20 cellular contexts compared by ENCODE assay signal in the genomic region with DNA sequence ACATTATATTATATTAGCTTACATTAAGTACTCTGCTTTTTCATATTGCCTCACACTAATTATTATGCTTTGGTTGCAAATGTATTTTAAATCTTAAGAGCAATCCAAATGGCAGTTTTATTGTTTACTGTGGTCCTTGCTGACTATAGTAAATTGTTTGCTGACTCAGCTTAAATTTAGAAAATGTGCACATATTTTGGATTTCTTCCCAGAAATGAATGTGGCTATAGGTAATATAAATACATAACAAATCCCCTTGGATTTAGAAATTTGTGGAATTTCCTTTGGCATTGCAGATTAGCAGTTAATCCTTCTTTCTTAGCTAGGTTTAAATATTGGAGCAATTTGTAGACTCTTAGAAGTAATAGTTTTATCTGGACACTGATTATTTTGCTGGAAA.
DNase-seq lines count a peak whose midpoint lies in the region; ATAC-seq and TF ChIP-seq lines count a peak whose summit lies in the region.
"Had no signal": no experiment of that assay in that cellular context is flagged by ENCODE, and none has a peak within 500 bp of the region (broad histone marks: within the 10 kb centered on the region; RNA-seq: fewer than 3 reads in every experiment).

No MANE protein-coding gene starts in this region.

- H3K27ac ChIP-seq in breast epithelium: no peak overlapping the region
- H3K27ac ChIP-seq: 22Rv1, BLaER1, HL-60 had no signal

- H3K9me3 ChIP-seq in breast epithelium: peaks cover 7 to 8% of the 10 kb centered on the region in 2 donors
- H3K9me3 ChIP-seq: HAP-1 had no signal

- no peaks in the 10 kb centered on the region for H3K36me3 ChIP-seq in breast epithelium
- H3K36me3 ChIP-seq: BLaER1, HAP-1 had no signal

- no peaks in the 10 kb centered on the region for H3K4me1 ChIP-seq in breast epithelium
- H3K4me1 ChIP-seq: HAP-1 had no signal

- BruUV-seq in MCF 10A (replicated peaks; lab: Mats Ljungman, UMichigan): no TSS peak

- no peaks in the 10 kb centered on the region for H3K27me3 ChIP-seq in breast epithelium
- H3K27me3 ChIP-seq: BLaER1 had no signal

- no peaks in the 10 kb centered on the region for H3K9me3 Mint-ChIP-seq in MCF 10A (ENCODE audit: unreplicated experiment)
- H3K9me3 Mint-ChIP-seq in nephron: peaks cover 4% of the 10 kb centered on the region
- H3K9me3 Mint-ChIP-seq in osteocyte (ENCODE audit: unreplicated experiment): peaks cover 17% of the 10 kb centered on the region

- no peak overlapping the region for H3K4me3 Mint-ChIP-seq in MCF 10A (ENCODE audit: unreplicated experiment)
- no peak overlapping the region for H3K4me3 Mint-ChIP-seq in nephron
- H3K4me3 Mint-ChIP-seq in osteocyte (ENCODE audit: unreplicated experiment): no peak overlapping the region
- H3K4me3 Mint-ChIP-seq: CD14-positive monocyte; CD4-positive, alpha-beta memory T cell; IgD-negative memory B cell had no signal

- TF ChIP-seq CTCF in MCF 10A (IDR thresholded peaks at IDR 0.05; ENCODE audit: unreplicated experiment) (no peak), breast epithelium (IDR thresholded peaks at IDR 0.05) (no peak), nephron (IDR thresholded peaks at IDR 0.05; ENCODE audit: unreplicated experiment in 3 of 3) (no peak), osteocyte (IDR thresholded peaks at IDR 0.05) (no peak)

- H3K27me3 Mint-ChIP-seq in MCF 10A (ENCODE audit: insufficient read depth, unreplicated experiment) (no peaks in the 10 kb centered on the region), nephron (ENCODE audit: low read depth) (no peaks in the 10 kb centered on the region), osteocyte (ENCODE audit: unreplicated experiment) (no peaks in the 10 kb centered on the region)
- H3K27me3 Mint-ChIP-seq: CD4-positive, alpha-beta memory T cell; IgD-negative memory B cell had no signal

- H3K36me3 Mint-ChIP-seq in MCF 10A (ENCODE audit: insufficient read depth, unreplicated experiment): no peaks in the 10 kb centered on the region
- no peaks in the 10 kb centered on the region for H3K36me3 Mint-ChIP-seq in nephron (ENCODE audit: low read depth)
- no peaks in the 10 kb centered on the region for H3K36me3 Mint-ChIP-seq in osteocyte (ENCODE audit: unreplicated experiment)
- H3K36me3 Mint-ChIP-seq: CD14-positive monocyte; CD4-positive, alpha-beta memory T cell; IgD-negative memory B cell had no signal

- peaks cover 5% of the 10 kb centered on the region for H3K4me1 Mint-ChIP-seq in MCF 10A (ENCODE audit: insufficient read depth, unreplicated experiment)
- H3K4me1 Mint-ChIP-seq in nephron: peaks cover 4% of the 10 kb centered on the region
- H3K4me1 Mint-ChIP-seq in osteocyte (ENCODE audit: unreplicated experiment): no peaks in the 10 kb centered on the region
- H3K4me1 Mint-ChIP-seq: CD14-positive monocyte; CD4-positive, alpha-beta memory T cell; IgD-negative memory B cell had no signal

- H3K27ac Mint-ChIP-seq in MCF 10A (ENCODE audit: low read depth, unreplicated experiment) (no peak overlapping the region), nephron (peak overlapping the region in 2 of 3 experiments; percentile 17 to 20), osteocyte (ENCODE audit: unreplicated experiment) (no peak overlapping the region)
- H3K27ac Mint-ChIP-seq: CD14-positive monocyte; CD4-positive, alpha-beta memory T cell; IgD-negative memory B cell had no signal

- POLR2A ChIA-PET in MCF 10A (lab: Yijun Ruan, JAX): interaction anchor here (0.6 to 1.4 kb wide), 4 partner anchors 22 to 1498 kb away, joined by 3 to 4 read pairs (median 4); no protein-coding TSS in a partner anchor

- CTCF ChIA-PET in MCF 10A (lab: Yijun Ruan, JAX): interaction anchor here (0.6 kb wide), 1 partner anchor 57 kb away, joined by 3 read pairs; no protein-coding TSS in a partner anchor

- H3K4me3 ChIP-seq in breast epithelium: no peak overlapping the region
- H3K4me3 ChIP-seq: BLaER1, GM12878, HAP-1 had no signal

- no peak for TF ChIP-seq POLR2A in breast epithelium (IDR thresholded peaks at IDR 0.05)

- intact Hi-C loops in MCF 10A (cut with micrococcal nuclease) (no loop called here), breast epithelium (cut with DNase I; ENCODE audit: low total_unique reads) (no loop called here)

- ATAC-seq in HG03457 (IDR thresholded peaks at IDR 0.05; ENCODE audit: unreplicated experiment): no peak
- ATAC-seq: GM12878 had no signal

- DNase-seq in MCF 10A (ENCODE audit: unreplicated experiment) (peak; percentile 6), breast epithelium (ENCODE audit: low spot score in 2 of 2) (no peak), amniotic epithelial cell (ENCODE audit: low read depth) (peak; percentile 44), SIG-M5 treated with dmso at 0.1 percent for 504 hours (lab: John Stamatoyannopoulos, UW; ENCODE audit: unreplicated experiment) (no peak), osteocyte (ENCODE audit: extremely low spot score, unreplicated experiment) (no peak)
- DNase-seq: Calu3; CD4-positive, alpha-beta memory T cell; DMS53; DND-41; EL; KG1 had no signal

Comparison
In these comparisons a context has a peak if more than half of its experiments do, and no peak if none do; other contexts are left out.
1. DNase-seq: peak in MCF 10A (single experiment) and amniotic epithelial cell (single experiment); none in breast epithelium (0 of 2), SIG-M5 treated with dmso at 0.1 percent for 504 hours (single experiment) and osteocyte (single experiment).
2. H3K27ac Mint-ChIP-seq: peak in nephron (2 of 3); none in MCF 10A (single experiment) and osteocyte (single experiment).